ENCODE assay signal across 8 cellular contexts in genomic region chr2:197191177-197191947, GRCh38.
A peak's percentile ranks its signal among the peaks of the same experiment; 100 is the strongest.
DNase-seq lines count a peak whose midpoint lies in the region; ATAC-seq, FAIRE-seq and TF ChIP-seq lines count a peak whose summit lies in the region.

No MANE protein-coding gene starts in this region.

- peak overlapping the region; percentile 35 to 98 (median 83) for H3K27ac Mint-ChIP-seq in naive thymus-derived CD8-positive, alpha-beta T cell

- H4K20me1 ChIP-seq in KMS-11 (ENCODE audit: insufficient read depth) (no peaks in the 10 kb centered on the region), H1 (replicated peaks in 1 of 2; ENCODE audit: control insufficient read depth in 1 of 2, insufficient read depth in 2 of 2, low read length in 2 of 2) (no peaks in the 10 kb centered on the region)

- H3K36me3 Mint-ChIP-seq in naive thymus-derived CD8-positive, alpha-beta T cell, result peaks cover 0 to 21% (median under 1%) of the 10 kb centered on the region in 3 donors

- TF ChIP-seq CTCF in KMS-11 (conservative IDR thresholded peaks at IDR 0.05; ENCODE audit: low read depth, low read length), result peak; percentile 85
- TF ChIP-seq CTCF in H1 (IDR thresholded peaks at IDR 0.05; ENCODE audit: control extremely low read depth in 1 of 3, insufficient read depth in 1 of 3, low read depth in 1 of 3, low read length in 3 of 3), result peak in 2 of 3 experiments; percentile 36 to 45; a peak in 2 of 4 replicates

- H2BK20ac ChIP-seq in H1 (ENCODE audit: low read length), result no peak overlapping the region

- no peak overlapping the region for H2BK5ac ChIP-seq in H1 (ENCODE audit: low read depth, low read length)

- H3K4me1 Mint-ChIP-seq in naive thymus-derived CD8-positive, alpha-beta T cell, result peaks cover 41 to 91% (median 83%) of the 10 kb centered on the region in 4 donors

- H3K27me3 ChIP-seq in KMS-11 (ENCODE audit: insufficient read depth, low read depth), result no peaks in the 10 kb centered on the region
- no peaks in the 10 kb centered on the region for H3K27me3 ChIP-seq in H1 (replicated peaks in 1 of 4; ENCODE audit: control insufficient read depth in 3 of 4, extremely low read depth in 1 of 4, insufficient read depth in 3 of 4, low read length in 3 of 4)

- DNase-seq in COR-L47 (lab: John Stamatoyannopoulos, UW) (peak; percentile 40), SK-MEL-5 (ENCODE audit: low read depth, low spot score) (peak; percentile 64), H1 (ENCODE audit: low read depth in 1 of 2, low spot score in 2 of 2) (no peak)
- DNase-seq in naive thymus-derived CD8-positive, alpha-beta T cell, result peak in 4 of 10 donors; percentile 46 to 76 (median 73)
- DNase-seq in activated CD4-positive, alpha-beta T cell treated with anti-CD3 and anti-CD28 coated beads for 48 hours, result no peak

- no peaks in the 10 kb centered on the region for H3K79me2 ChIP-seq in KMS-11 (ENCODE audit: insufficient read depth, low read depth)
- no peaks in the 10 kb centered on the region for H3K79me2 ChIP-seq in H1 (ENCODE audit: control insufficient read depth in 1 of 2, insufficient read depth in 2 of 2, low read length in 2 of 2)

- H3K4me1 ChIP-seq in KMS-11 (ENCODE audit: low read depth, poor library complexity, severe bottlenecking) (peaks cover 10% of the 10 kb centered on the region), H1 (replicated peaks in 1 of 4; ENCODE audit: control insufficient read depth in 3 of 4, insufficient read depth in 4 of 4, low read length in 3 of 4) (peaks cover 0 to 6% (median 2%) of the 10 kb centered on the region in 4 experiments; a peak in 1 of 7 replicates)

- H3K4me3 ChIP-seq in KMS-11 (IDR thresholded peaks at IDR 0.05; ENCODE audit: insufficient read depth, low read depth, low read length) (no peak overlapping the region), H1 (ENCODE audit: extremely low read depth in 1 of 4, insufficient read depth in 2 of 4, low read depth in 3 of 4, low read length in 4 of 4) (no peak overlapping the region)

- FAIRE-seq in H1 (lab: Jason Lieb, UNC), result peak; percentile 70

- POLR2A ChIA-PET in H1 (lab: Charles Lee; ENCODE audit: partially characterized antibody), result no interaction called here
- POLR2A ChIA-PET in naive thymus-derived CD8-positive, alpha-beta T cell (lab: Charles Lee), result interaction anchor here (0.7 to 4.2 kb wide), 8 partner anchors 9 to 150 kb away, joined by 3 to 59 read pairs (median 4); partner anchors contain the start of gene ANKRD44

- no peak for TF ChIP-seq POLR2A in H1 (IDR thresholded peaks at IDR 0.05; ENCODE audit: control extremely low read depth in 1 of 2, low read depth in 2 of 2, low read length in 2 of 2)

- no peak overlapping the region for H3K4ac ChIP-seq in H1 (replicated peaks; ENCODE audit: insufficient read length, low read depth, low read length)

- TF ChIP-seq EP300 in H1 (IDR thresholded peaks at IDR 0.05; ENCODE audit: borderline replicate concordance in 1 of 2, low read depth in 2 of 2, low read length in 2 of 2), result no peak

- H3K9me3 Mint-ChIP-seq in naive thymus-derived CD8-positive, alpha-beta T cell, result no peaks in the 10 kb centered on the region

- no peak overlapping the region for H3K18ac ChIP-seq in H1 (ENCODE audit: extremely low read depth, low read length)

- no peak overlapping the region for H3K27ac ChIP-seq in KMS-11
- no peak overlapping the region for H3K27ac ChIP-seq in H1 (ENCODE audit: low read depth, low read length)

- peak overlapping the region; percentile 11 to 79 (median 56) for H3K4me3 Mint-ChIP-seq in naive thymus-derived CD8-positive, alpha-beta T cell

- CTCF ChIA-PET in H1 (lab: Charles Lee; ENCODE audit: partially characterized antibody), result interaction anchor here (0.9 to 4.0 kb wide), 37 partner anchors 9 to 1106 kb away, joined by 3 to 63 read pairs (median 5); no protein-coding TSS in a partner anchor

- no peaks in the 10 kb centered on the region for H3K27me3 Mint-ChIP-seq in naive thymus-derived CD8-positive, alpha-beta T cell

- no peak overlapping the region for H3K14ac ChIP-seq in H1 (ENCODE audit: insufficient read length)

- H3K9me3 ChIP-seq in H1 (ENCODE audit: insufficient read depth in 2 of 2, low read depth in 1 of 2, low read length in 1 of 2), result no peaks in the 10 kb centered on the region

- no peak overlapping the region for H2BK12ac ChIP-seq in H1 (ENCODE audit: low read depth, low read length)

- no peak overlapping the region for H3K4me2 ChIP-seq in KMS-11
- no peak overlapping the region for H3K4me2 ChIP-seq in H1 (ENCODE audit: insufficient read depth in 1 of 2, low read depth in 2 of 2, low read length in 2 of 2)

- TF ChIP-seq RAD21 in H1 (IDR thresholded peaks at IDR 0.05 in 1 of 2, conservative IDR thresholded peaks at IDR 0.05 in 1 of 2; ENCODE audit: low read depth in 2 of 2, low read length in 2 of 2), result peak; percentile 59 to 68

- H2AFZ ChIP-seq in KMS-11 (ENCODE audit: low read depth) (no peak overlapping the region), H1 (ENCODE audit: low read length) (no peak overlapping the region)

- no peak overlapping the region for H4K91ac ChIP-seq in H1 (replicated peaks; ENCODE audit: insufficient read length, low read length)

- no peak overlapping the region for H3K23ac ChIP-seq in H1 (ENCODE audit: insufficient read length)

- no peak overlapping the region for H4K5ac ChIP-seq in H1 (ENCODE audit: insufficient read length, low read depth, low read length)

- no peak overlapping the region for H2BK15ac ChIP-seq in H1 (ENCODE audit: low read length)

- H3K36me3 ChIP-seq in KMS-11 (ENCODE audit: insufficient read depth), result no peaks in the 10 kb centered on the region
- H3K36me3 ChIP-seq in H1 (ENCODE audit: control insufficient read depth in 2 of 4, insufficient read depth in 4 of 4, low read length in 3 of 4), result no peaks in the 10 kb centered on the region

- H2AK5ac ChIP-seq in H1 (ENCODE audit: low read depth, low read length), result no peak overlapping the region

- in situ Hi-C loops in SK-MEL-5 (cut with HindIII; ENCODE audit: low pct_unique_long_range_greater_than_20kb, low sequenced_read_pairs), result loop anchor here (25.0 kb wide), 2 partner anchors 96 to 171 kb away; no protein-coding TSS in a partner anchor

- no peak overlapping the region for H3K56ac ChIP-seq in H1 (replicated peaks; ENCODE audit: insufficient read length, low read depth, low read length)

- no peak overlapping the region for H2BK120ac ChIP-seq in H1 (replicated peaks; ENCODE audit: low read depth, low read length)

- ATAC-seq in GM18909 (IDR thresholded peaks at IDR 0.05; ENCODE audit: poor library complexity, unreplicated experiment), result peak; percentile 57
- peak; percentile 41 to 60 for ATAC-seq in naive thymus-derived CD8-positive, alpha-beta T cell
- ATAC-seq in HG03442 (IDR thresholded peaks at IDR 0.05; ENCODE audit: unreplicated experiment), result no peak

- no peaks in the 10 kb centered on the region for H3K23me2 ChIP-seq in H1 (ENCODE audit: low read depth, low read length)

- H3K79me1 ChIP-seq in H1 (ENCODE audit: low read depth, low read length), result no peaks in the 10 kb centered on the region

- no peak overlapping the region for H3K9ac ChIP-seq in KMS-11
- H3K9ac ChIP-seq in H1 (replicated peaks in 1 of 4; ENCODE audit: extremely low read depth in 1 of 4, low read depth in 3 of 4, low read length in 3 of 4), result no peak overlapping the region

- WGBS in H1 (ENCODE audit: extremely low coverage in 1 of 2, insufficient coverage in 1 of 2, insufficient read length in 1 of 2, insufficient replicate concordance in 2 of 2, low coverage in 1 of 2, low lambda C conversion rate in 2 of 2, missing lambda C conversion rate in 1 of 2), 2 experiments, result 61% methylated on average over 4 of the region's 4 CpGs; no CpG with 5 or more reads in 1 of the 2 experiments

- H4K8ac ChIP-seq in H1 (ENCODE audit: extremely low read depth, insufficient read depth, low read length), result no peak overlapping the region

TF ChIP-seq in H1, 55 proteins besides CTCF, POLR2A, EP300 and RAD21 (continues in another document):
- TF ChIP-seq CHD1 (IDR thresholded peaks at IDR 0.05; ENCODE audit: low read depth, low read length), result no peak
- TF ChIP-seq SP2 (IDR thresholded peaks at IDR 0.05; ENCODE audit: low read length), result no peak
- TF ChIP-seq POU5F1 (IDR thresholded peaks at IDR 0.05; ENCODE audit: low read depth, low read length), result no peak
- no peak for TF ChIP-seq TBP (IDR thresholded peaks at IDR 0.05; ENCODE audit: low read depth, low read length)
- TF ChIP-seq ASH2L (IDR thresholded peaks at IDR 0.05; ENCODE audit: low read length), result no peak
- TF ChIP-seq RFX5 (IDR thresholded peaks at IDR 0.05; ENCODE audit: borderline replicate concordance, low read depth, low read length), result no peak
- TF ChIP-seq TEAD4 (IDR thresholded peaks at IDR 0.05; ENCODE audit: low read depth, low read length), result no peak
- no peak for TF ChIP-seq TAF1 (IDR thresholded peaks at IDR 0.05; ENCODE audit: low read depth, low read length)

Comparison
In these comparisons a context has a peak if more than half of its experiments do, and no peak if none do; other contexts are left out.
1. DNase-seq: peak in COR-L47 (single experiment) and SK-MEL-5 (single experiment); none in H1 (0 of 2) and activated CD4-positive, alpha-beta T cell treated with anti-CD3 and anti-CD28 coated beads for 48 hours (single experiment).